ENCODE assay signal across 8 cellular contexts in the genomic region with DNA sequence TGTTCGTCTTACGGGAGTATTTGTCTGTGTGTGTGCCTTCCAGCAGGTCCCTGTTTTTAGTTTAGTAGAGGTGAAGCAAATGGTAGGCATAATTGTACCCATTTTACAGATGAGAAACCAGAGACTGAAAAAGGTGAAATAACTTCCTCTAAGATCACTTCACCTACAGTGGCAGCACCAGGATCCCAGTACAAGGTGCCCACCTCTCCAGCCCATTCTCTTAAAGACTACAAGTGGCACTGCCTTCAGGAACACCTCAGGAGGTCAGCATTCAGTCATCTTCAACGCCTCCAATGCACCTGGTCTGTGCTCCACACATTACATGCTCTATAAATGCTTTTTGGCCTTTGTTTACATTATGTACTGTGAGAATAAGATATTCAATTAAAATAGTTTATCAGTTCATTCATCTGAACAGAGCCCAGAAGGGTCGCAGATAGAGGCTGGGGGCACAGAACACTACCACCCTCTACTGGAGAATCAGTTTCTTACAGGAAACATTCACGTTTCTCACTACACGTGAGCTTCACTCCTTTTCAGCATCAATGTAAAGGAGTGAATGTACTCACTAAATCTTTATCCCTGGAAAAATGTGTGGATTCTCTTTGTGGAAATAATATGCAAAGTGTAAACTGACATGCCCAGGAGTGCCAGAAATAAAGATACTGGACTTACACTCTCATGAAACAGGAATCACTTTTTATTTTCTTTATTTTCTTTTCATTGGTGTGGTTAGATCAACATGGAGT. TPM values are rescaled to one million over a fixed set of nuclear protein-coding genes. Genes with fewer than 3 reads are reported as not detected.
DNase-seq lines count a peak whose midpoint lies in the region; ATAC-seq, FAIRE-seq and TF ChIP-seq lines count a peak whose summit lies in the region.

No MANE protein-coding gene starts in this region.

- H3K27me3 Mint-ChIP-seq in endothelial cell (ENCODE audit: unreplicated experiment) = no peaks in the 10 kb centered on the region

- H3K27ac ChIP-seq in pancreas = no peak overlapping the region

- peak; percentile 44 for DNase-seq in NCI-H748 (lab: John Stamatoyannopoulos, UW; ENCODE audit: unreplicated experiment)
- no peak for DNase-seq in NCI-H748 treated with DMSO at 0.1 percent for 48 hours (lab: John Stamatoyannopoulos, UW)
- DNase-seq in NCI-H69 (lab: John Stamatoyannopoulos, UW) = peak; percentile 56
- peak; percentile 14 for DNase-seq in endothelial cell (ENCODE audit: low spot score)
- DNase-seq in pancreas = no peak
- DNase-seq in NOMO-1 treated with dmso at 0.1 percent for 144 hours (lab: John Stamatoyannopoulos, UW; ENCODE audit: unreplicated experiment) = no peak
- DNase-seq in cerebellum (ENCODE audit: low spot score) = no peak

- H3K36me3 ChIP-seq in pancreas = no peaks in the 10 kb centered on the region

- H3K27me3 ChIP-seq in pancreas = no peaks in the 10 kb centered on the region

- FAIRE-seq in pancreas (lab: Jason Lieb, UNC) = peak; percentile 9

- no peak overlapping the region for H3K4me3 Mint-ChIP-seq in endothelial cell (ENCODE audit: unreplicated experiment)

- H3K9me3 ChIP-seq in pancreas = no peaks in the 10 kb centered on the region

- H3K4me3 ChIP-seq in pancreas = no peak overlapping the region

- H3K9me3 Mint-ChIP-seq in endothelial cell (ENCODE audit: unreplicated experiment) = no peaks in the 10 kb centered on the region

- no peak overlapping the region for H3K27ac Mint-ChIP-seq in endothelial cell (ENCODE audit: unreplicated experiment)

- no peaks in the 10 kb centered on the region for H3K36me3 Mint-ChIP-seq in endothelial cell (ENCODE audit: low read depth, unreplicated experiment)

- no peaks in the 10 kb centered on the region for H3K4me1 ChIP-seq in pancreas

- WGBS in pancreas, 2 donors = 22 to 27% methylated on average over 6 of the region's 6 CpGs

- no peaks in the 10 kb centered on the region for H3K4me1 Mint-ChIP-seq in endothelial cell (ENCODE audit: unreplicated experiment)

- TF ChIP-seq CTCF in endothelial cell (IDR thresholded peaks at IDR 0.05; ENCODE audit: unreplicated experiment) (peak; percentile 45), pancreas (IDR thresholded peaks at IDR 0.05) (peak in 3 of 4 donors; percentile 47 to 50 (median 49))

- ATAC-seq in pancreas (peak in 3 of 4 donors; percentile 73 to 84 (median 77)), GM21526 (IDR thresholded peaks at IDR 0.05; ENCODE audit: low FRiP score, unreplicated experiment) (no peak)

- intact Hi-C loops in pancreas (cut with DNase I) = loop anchor here in 1 of 3 donors (10.0 kb wide), 1 partner anchor 149 kb away; no protein-coding TSS in a partner anchor

RNA-seq across cellular contexts. Expression of a gene that starts 45.5 kb away (rescaled TPM):
- total RNA-seq in endothelial cell (ENCODE audit: unreplicated experiment) (55.9 TPM), pancreas (10 to 100 TPM; 28.1 to 44.5 (median 37.1) TPM), cerebellum (112 TPM)
- 10 to 100 TPM; 13.3 to 30.8 TPM for polyA plus RNA-seq in pancreas

Comparison
In these comparisons a context has a peak if more than half of its experiments do, and no peak if none do; other contexts are left out.
1. DNase-seq: peak in NCI-H748 (single experiment), NCI-H69 (single experiment) and endothelial cell (single experiment); none in NCI-H748 treated with DMSO at 0.1 percent for 48 hours (single experiment), pancreas (0 of 6), NOMO-1 treated with dmso at 0.1 percent for 144 hours (single experiment) and cerebellum (single experiment).